Comparison of ENCODE assay signal across 19 cellular contexts in the genomic region with DNA sequence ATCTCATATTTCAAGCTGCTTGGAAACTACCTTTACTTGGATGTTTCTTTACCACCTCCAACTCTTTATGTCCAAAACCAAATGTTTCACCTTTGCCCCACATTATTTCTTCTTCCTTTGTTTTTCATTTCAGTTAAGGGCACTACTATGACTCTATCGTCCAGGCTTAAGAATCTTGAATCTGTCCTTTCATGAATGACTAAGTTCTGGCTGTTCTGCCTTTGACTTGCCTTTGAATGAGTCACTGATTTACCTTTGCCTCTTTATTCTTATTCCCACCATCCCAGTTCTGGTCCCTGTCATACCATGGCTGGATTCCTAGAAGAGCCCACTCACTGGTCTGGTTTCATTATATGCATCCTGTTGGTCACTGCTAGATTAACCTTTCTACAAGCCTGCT. TPM values are rescaled to one million over a fixed set of nuclear protein-coding genes. Genes with fewer than 3 reads are reported as not detected.
A peak's percentile ranks its signal among the peaks of the same experiment; 100 is the strongest.
DNase-seq lines count a peak whose midpoint lies in the region; ATAC-seq and TF ChIP-seq lines count a peak whose summit lies in the region.
"Had no signal": no experiment of that assay in that cellular context is flagged by ENCODE, and none has a peak within 500 bp of the region (broad histone marks: within the 10 kb centered on the region; RNA-seq: fewer than 3 reads in every experiment).

No MANE protein-coding gene starts in this region.

- POLR2A ChIA-PET in IMR-90 (lab: Charles Lee; ENCODE audit: unreplicated experiment): no interaction called here

- H2BK5ac ChIP-seq in IMR-90 (ENCODE audit: low read depth, low read length, poor library complexity, severe bottlenecking): no peak overlapping the region

- no peak overlapping the region for H3K9ac ChIP-seq in IMR-90 (ENCODE audit: low read depth, low read length)

- no peak overlapping the region for H2BK120ac ChIP-seq in IMR-90 (ENCODE audit: low read depth, low read length)

- no peak for TF ChIP-seq RAD21 in IMR-90 (IDR thresholded peaks at IDR 0.05; ENCODE audit: low read length)

- no peak overlapping the region for H3K23ac ChIP-seq in IMR-90 (ENCODE audit: low read depth, low read length)

- H3K4me1 ChIP-seq in ACC112 (ENCODE audit: control insufficient read depth, insufficient read depth, low read length, unreplicated experiment) (peaks cover 46% of the 10 kb centered on the region), IMR-90 (ENCODE audit: control insufficient read depth, insufficient read depth, low read length) (peaks cover 3% of the 10 kb centered on the region), right cardiac atrium (ENCODE audit: control insufficient read depth, insufficient read depth, low read length) (no peaks in the 10 kb centered on the region)
- H3K4me1 ChIP-seq: upper lobe of right lung had no signal

- dilution Hi-C loops in IMR-90 (cut with HindIII; ENCODE audit: low sequenced_read_pairs, unreplicated experiment): no loop called here

- no peaks in the 10 kb centered on the region for H3K79me2 ChIP-seq in ACC112 (ENCODE audit: control insufficient read depth, insufficient read depth, low read length, unreplicated experiment)

- H3K79me1 ChIP-seq in IMR-90 (ENCODE audit: low read depth in 1 of 2, low read length in 2 of 2): no peaks in the 10 kb centered on the region

- H3K4me1 Mint-ChIP-seq in type B pancreatic cell (ENCODE audit: unreplicated experiment): peaks cover 4% of the 10 kb centered on the region
- H3K4me1 Mint-ChIP-seq: activated CD4-positive, alpha-beta T cell treated with anti-CD3 and anti-CD28 coated beads, Interleukin-2, amount 10 ng/mL, durations not matched to agents 7 days and 5 days; activated naive CD4-positive, alpha-beta T cell treated with anti-CD3 and anti-CD28 coated beads, Interleukin-2, amount 50 U/mL, for 24 hours had no signal

- no peaks in the 10 kb centered on the region for H3K36me3 Mint-ChIP-seq in type B pancreatic cell
- H3K36me3 Mint-ChIP-seq: activated naive CD4-positive, alpha-beta T cell treated with anti-CD3 and anti-CD28 coated beads, Interleukin-2, amount 50 U/mL, for 24 hours had no signal

- H4K5ac ChIP-seq in IMR-90 (ENCODE audit: low read depth, low read length): no peak overlapping the region

- no peak overlapping the region for H3K4me2 ChIP-seq in IMR-90 (ENCODE audit: low read depth, low read length)

- H3K56ac ChIP-seq in IMR-90 (ENCODE audit: extremely low read depth, insufficient read depth, low read length): no peak overlapping the region

- H3K18ac ChIP-seq in IMR-90 (ENCODE audit: low read depth, low read length): no peak overlapping the region

- no peak overlapping the region for H2AK5ac ChIP-seq in IMR-90 (ENCODE audit: low read depth, low read length)

- H3K9me1 ChIP-seq in IMR-90 (ENCODE audit: insufficient read depth, low read length): no peaks in the 10 kb centered on the region; the same call in 1 of the 2 replicates

- H3K27me3 ChIP-seq in ACC112 (ENCODE audit: insufficient read depth, low read length) (no peaks in the 10 kb centered on the region), IMR-90 (ENCODE audit: control insufficient read depth, insufficient read depth, low read length) (no peaks in the 10 kb centered on the region), right cardiac atrium (ENCODE audit: control insufficient read depth, insufficient read depth) (no peaks in the 10 kb centered on the region)
- H3K27me3 ChIP-seq: upper lobe of right lung had no signal

- no peak overlapping the region for H3K27ac Mint-ChIP-seq in type B pancreatic cell
- H3K27ac Mint-ChIP-seq: activated CD4-positive, alpha-beta T cell treated with anti-CD3 and anti-CD28 coated beads, Interleukin-2, amount 10 ng/mL, durations not matched to agents 7 days and 5 days; activated naive CD4-positive, alpha-beta T cell treated with anti-CD3 and anti-CD28 coated beads, Interleukin-2, amount 50 U/mL, for 24 hours; effector memory CD8-positive, alpha-beta T cell; nephron progenitor cell had no signal

- no peaks in the 10 kb centered on the region for H3K27me3 Mint-ChIP-seq in type B pancreatic cell

- TF ChIP-seq CTCF in IMR-90 (conservative IDR thresholded peaks at IDR 0.05; ENCODE audit: low read depth, low read length) (no peak), type B pancreatic cell (conservative IDR thresholded peaks at IDR 0.05) (no peak)

- H2AFZ ChIP-seq in ACC112 (ENCODE audit: low read length, unreplicated experiment) (peak overlapping the region; percentile 23), IMR-90 (replicated peaks; ENCODE audit: low read length, poor library complexity) (no peak overlapping the region)

- no TSS peak for BruUV-seq in IMR-90 (replicated peaks; lab: Mats Ljungman, UMichigan)

- H3K9me3 ChIP-seq in IMR-90 (ENCODE audit: control insufficient read depth, insufficient read depth, low read length) (no peaks in the 10 kb centered on the region), right cardiac atrium (ENCODE audit: control insufficient read depth, low read length) (no peaks in the 10 kb centered on the region)
- H3K9me3 ChIP-seq: upper lobe of right lung had no signal

- ATAC-seq in IMR-90 (ENCODE audit: low read depth) (no peak; the same call in 1 of the 2 replicates), right cardiac atrium (no peak)
- ATAC-seq: effector memory CD8-positive, alpha-beta T cell; GM12878; stimulated activated naive CD8-positive, alpha-beta T cell treated with anti-CD3 and anti-CD28 coated beads, Interleukin-15, Interleukin-2, amounts not matched to agents 100 U/mL and 50 U/mL, for 24 hours; upper lobe of right lung had no signal

- H3K4ac ChIP-seq in IMR-90 (ENCODE audit: low read depth, low read length): no peak overlapping the region

- no peak for TF ChIP-seq POLR2A in IMR-90 (IDR thresholded peaks at IDR 0.05; ENCODE audit: low read depth, low read length)

- H3K4me3 Mint-ChIP-seq in type B pancreatic cell: no peak overlapping the region
- H3K4me3 Mint-ChIP-seq: activated CD4-positive, alpha-beta T cell treated with anti-CD3 and anti-CD28 coated beads, Interleukin-2, amount 10 ng/mL, durations not matched to agents 7 days and 5 days; activated naive CD4-positive, alpha-beta T cell treated with anti-CD3 and anti-CD28 coated beads, Interleukin-2, amount 50 U/mL, for 24 hours; effector memory CD8-positive, alpha-beta T cell; nephron progenitor cell had no signal

- in situ Hi-C loops in IMR-90 (cut with MboI; ENCODE audit: low sequenced_read_pairs) (no loop called here), G401 (cut with HindIII; ENCODE audit: low sequenced_read_pairs) (no loop called here)

- H4K8ac ChIP-seq in IMR-90 (ENCODE audit: low read depth in 2 of 2, low read length in 2 of 2): no peak overlapping the region

- H2BK15ac ChIP-seq in IMR-90 (ENCODE audit: low read depth, low read length): no peak overlapping the region

- H3K36me3 ChIP-seq in ACC112 (ENCODE audit: insufficient read depth, low read length): no peaks in the 10 kb centered on the region
- H3K36me3 ChIP-seq in IMR-90 (ENCODE audit: control insufficient read depth, insufficient read depth, low read length): no peaks in the 10 kb centered on the region
- H3K36me3 ChIP-seq: upper lobe of right lung had no signal

- H3K4me3 ChIP-seq in ACC112 (ENCODE audit: low read depth, low read length) (peak overlapping the region; percentile 16; the same call in 1 of the 2 replicates), IMR-90 (ENCODE audit: insufficient read depth, low read depth, low read length) (no peak overlapping the region), right cardiac atrium (ENCODE audit: low read length) (no peak overlapping the region)
- H3K4me3 ChIP-seq: GM12878, upper lobe of right lung had no signal

- WGBS in IMR-90 (ENCODE audit: extremely low coverage in 2 of 2, insufficient read length in 1 of 2), 2 experiments: 0% methylated on average over 1 of the region's 1 CpG; no CpG with 5 or more reads in 1 of the 2 experiments
- WGBS in right cardiac atrium: 97% methylated on average over 1 of the region's 1 CpG

- CTCF ChIA-PET in IMR-90 (lab: Yijun Ruan, JAX): no interaction called here

- peak; percentile 76 for DNase-seq in IMR-90
- peak; percentile 37 for DNase-seq in amniotic epithelial cell (ENCODE audit: low read depth)
- DNase-seq in iris pigment epithelial cell (ENCODE audit: low read depth): peak; percentile 52
- DNase-seq in G401 (ENCODE audit: low spot score): no peak
- DNase-seq in germinal center (ENCODE audit: low spot score): no peak
- no peak for DNase-seq in type B pancreatic cell (ENCODE audit: extremely low spot score, unreplicated experiment)
- no peak for DNase-seq in right cardiac atrium
- DNase-seq: activated CD4-positive, alpha-beta T cell treated with anti-CD3 and anti-CD28 coated beads, Interleukin-2, amount 10 ng/mL, durations not matched to agents 7 days and 5 days; caudate nucleus; effector memory CD8-positive, alpha-beta T cell; NCI-H446; nephron progenitor cell; stimulated activated CD4-positive, alpha-beta T cell treated with anti-CD3 and anti-CD28 coated beads, Interleukin-15, amount 100 ng/mL, for 24 hours; stimulated activated naive CD8-positive, alpha-beta T cell treated with anti-CD3 and anti-CD28 coated beads, Interleukin-15, Interleukin-2, amounts not matched to agents 100 U/mL and 50 U/mL, for 24 hours; upper lobe of right lung had no signal

- H2AK9ac ChIP-seq in IMR-90 (replicated peaks; ENCODE audit: low read depth, low read length, poor library complexity): no peak overlapping the region

- no peaks in the 10 kb centered on the region for H4K20me1 ChIP-seq in IMR-90 (ENCODE audit: insufficient read depth, low read length)

- H4K91ac ChIP-seq in IMR-90 (ENCODE audit: insufficient read depth, low read depth, low read length): no peak overlapping the region

- no peaks in the 10 kb centered on the region for H3K9me3 Mint-ChIP-seq in type B pancreatic cell
- H3K9me3 Mint-ChIP-seq: activated CD4-positive, alpha-beta T cell treated with anti-CD3 and anti-CD28 coated beads, Interleukin-2, amount 10 ng/mL, durations not matched to agents 7 days and 5 days; activated naive CD4-positive, alpha-beta T cell treated with anti-CD3 and anti-CD28 coated beads, Interleukin-2, amount 50 U/mL, for 24 hours; effector memory CD8-positive, alpha-beta T cell had no signal

- H2BK20ac ChIP-seq in IMR-90 (ENCODE audit: low read depth, low read length): peak overlapping the region; percentile 37; the same call in 1 of the 2 replicates

- H3K27ac ChIP-seq in ACC112 (ENCODE audit: low read depth, low read length): peak overlapping the region; percentile 71
- H3K27ac ChIP-seq in IMR-90 (ENCODE audit: insufficient read depth, low read length): no peak overlapping the region
- H3K27ac ChIP-seq in right cardiac atrium (ENCODE audit: low read length): no peak overlapping the region
- H3K27ac ChIP-seq: upper lobe of right lung had no signal

- intact Hi-C loops in IMR-90 (cut with micrococcal nuclease) (no loop called here), right cardiac atrium (cut with DNase I) (no loop called here)

- no peak overlapping the region for H3K14ac ChIP-seq in IMR-90 (replicated peaks; ENCODE audit: low read depth, low read length)

RNA-seq across cellular contexts. Expression of a gene that starts 30.6 kb away (rescaled TPM):
- total RNA-seq in IMR-90 (2012; rRNA removed) (0.28 and 0.36 TPM in 2 replicates), type B pancreatic cell (ENCODE audit: low replicate concordance) (0.43 TPM in 1 of 2 replicates, not detected in the other), right cardiac atrium (not detected)
- polyA plus RNA-seq in IMR-90 (2012; rRNA removed) (0.65 and 0.74 TPM in 2 replicates), right cardiac atrium (not detected)
- 0.15 and 0.66 TPM in 2 replicates for polyA plus RNA-seq in IMR-90 (2012; cell fraction: cytosol; rRNA removed)
- 0.16 and 0.36 TPM in 2 replicates for polyA plus RNA-seq in IMR-90 (2012; cell fraction: nucleus; rRNA removed; ENCODE audit: low replicate concordance)
- total RNA-seq in G401 (2014; rRNA removed; shearing (Covaris generic)): 0.47 TPM in 1 of 2 replicates, not detected in the other
- total RNA-seq: activated CD4-positive, alpha-beta T cell treated with anti-CD3 and anti-CD28 coated beads, Interleukin-2, amount 10 ng/mL, durations not matched to agents 7 days and 5 days; frontal cortex; upper lobe of right lung had no signal

Comparison
In these comparisons a context has a peak if more than half of its experiments do, and no peak if none do; other contexts are left out.
1. DNase-seq: peak in IMR-90 (single experiment), amniotic epithelial cell (single experiment) and iris pigment epithelial cell (single experiment); none in G401 (single experiment), germinal center (single experiment), type B pancreatic cell (single experiment) and right cardiac atrium (0 of 3).